Comparison of ENCODE assay signal across 22 cellular contexts in genomic region chr18:73708596-73708995, GRCh38.
"Had no signal": no experiment of that assay in that cellular context is flagged by ENCODE, and none has a peak within 500 bp of the region (broad histone marks: within the 10 kb centered on the region; RNA-seq: fewer than 3 reads in every experiment).

No MANE protein-coding gene starts in this region.

- H3K9me3 ChIP-seq: SK-N-SH had no signal

- H3K27me3 Mint-ChIP-seq: IgD-negative memory B cell had no signal

- H3K27ac Mint-ChIP-seq: IgD-negative memory B cell had no signal

- H3K4me3 Mint-ChIP-seq: IgD-negative memory B cell had no signal

- H3K4me3 ChIP-seq: K562 had no signal

- ATAC-seq: HepG2, K562, Panc1, PC-3 had no signal

- DNase-seq: Kasumi-1, MM.1S, NCI-H1092 treated with DMSO at 0.1 percent for 48 hours, NCI-H1436, NCI-H187, NCI-H2029 treated with DMSO at 0.1 percent for 48 hours, NCI-H2171, NCI-H226, NCI-H446, NCI-H510A, NCI-H524 treated with DMSO at 0.1 percent for 48 hours, NCI-H69, NCI-H774, PC-3, SHP77, SK-N-SH had no signal

- H3K27ac ChIP-seq: KMS-11, RWPE1 had no signal

- H3K9ac ChIP-seq: KMS-11, SK-N-SH had no signal

- H3K4me1 Mint-ChIP-seq: IgD-negative memory B cell had no signal

- H3K4me2 ChIP-seq: KMS-11, SK-N-SH had no signal

- H3K36me3 Mint-ChIP-seq: IgD-negative memory B cell had no signal
